Comparison of ENCODE assay signal across 9 cellular contexts in genomic region chr9:129567842-129568559, GRCh38. TPM values are rescaled to one million over a fixed set of nuclear protein-coding genes. Genes with fewer than 3 reads are reported as not detected.
DNase-seq lines count a peak whose midpoint lies in the region; ATAC-seq and TF ChIP-seq lines count a peak whose summit lies in the region.
"Had no signal": no experiment of that assay in that cellular context is flagged by ENCODE, and none has a peak within 500 bp of the region (broad histone marks: within the 10 kb centered on the region; RNA-seq: fewer than 3 reads in every experiment).

No MANE protein-coding gene starts in this region.

- peak overlapping the region; percentile 69 for H3K4me3 Mint-ChIP-seq in endodermal cell

- no peaks in the 10 kb centered on the region for H3K36me3 ChIP-seq in endodermal cell (ENCODE audit: control insufficient read depth, insufficient read depth, low read length)
- no peaks in the 10 kb centered on the region for H3K36me3 ChIP-seq in mucosa of rectum (ENCODE audit: control insufficient read depth in 2 of 2, insufficient read depth in 2 of 2, low read length in 2 of 2)

- H3K4me1 ChIP-seq in endodermal cell (ENCODE audit: control insufficient read depth, insufficient read depth, low read length) (peaks cover 6% of the 10 kb centered on the region), mucosa of rectum (ENCODE audit: control insufficient read depth in 2 of 2, insufficient read depth in 2 of 2, low read length in 2 of 2) (peaks cover 9 to 11% of the 10 kb centered on the region in 2 donors)

- H3K9me3 Mint-ChIP-seq in endodermal cell: peaks cover 3% of the 10 kb centered on the region

- H3K27ac ChIP-seq in endodermal cell (ENCODE audit: low read depth, low read length): peak overlapping the region; percentile 68
- H3K27ac ChIP-seq in mucosa of rectum (ENCODE audit: low read depth in 2 of 2, low read length in 2 of 2): peak overlapping the region in 1 of 2 donors; percentile 16

- TF ChIP-seq CTCF in endodermal cell (conservative IDR thresholded peaks at IDR 0.05): no peak

- H3K9ac ChIP-seq in endodermal cell (ENCODE audit: extremely low read depth, low read length, poor library complexity, severe bottlenecking) (peak overlapping the region; percentile 6), mucosa of rectum (ENCODE audit: low read depth in 1 of 2, low read length in 2 of 2) (peak overlapping the region in 1 of 2 donors; percentile 42)

- ATAC-seq in GM21786 (IDR thresholded peaks at IDR 0.05; ENCODE audit: unreplicated experiment) (no peak), GM21360 (IDR thresholded peaks at IDR 0.05; ENCODE audit: unreplicated experiment) (no peak)

- H3K9me3 ChIP-seq in endodermal cell (ENCODE audit: control insufficient read depth, low read length) (no peaks in the 10 kb centered on the region), mucosa of rectum (ENCODE audit: control insufficient read depth in 2 of 2, low read length in 2 of 2) (no peaks in the 10 kb centered on the region)

- WGBS in endodermal cell (ENCODE audit: insufficient coverage in 1 of 2, insufficient read length in 1 of 2), 2 experiments: 6 to 9% methylated on average over 10 to 27 of the region's 27 CpGs

- H3K4me3 ChIP-seq in endodermal cell (ENCODE audit: low read length) (peak overlapping the region; percentile 82), mucosa of rectum (ENCODE audit: low read length in 2 of 2) (peak overlapping the region; percentile 46 to 54)

- H3K27ac Mint-ChIP-seq in endodermal cell: peak overlapping the region; percentile 27

- DNase-seq in DMS153 treated with DMSO at 0.1 percent for 48 hours (lab: John Stamatoyannopoulos, UW; ENCODE audit: unreplicated experiment) (peak; percentile 21), DMS153 (lab: John Stamatoyannopoulos, UW) (no peak), RPMI7951 (ENCODE audit: low read depth) (peak; percentile 75), endodermal cell (peak; percentile 88), NOMO-1 treated with dmso at 0.1 percent for 144 hours (lab: John Stamatoyannopoulos, UW; ENCODE audit: unreplicated experiment) (no peak)

- no peaks in the 10 kb centered on the region for H3K36me3 Mint-ChIP-seq in endodermal cell (ENCODE audit: low read depth)

- peaks cover 16% of the 10 kb centered on the region for H3K4me1 Mint-ChIP-seq in endodermal cell

- H3K27me3 Mint-ChIP-seq in endodermal cell (ENCODE audit: insufficient read depth): peaks cover 7% of the 10 kb centered on the region

- H3K27me3 ChIP-seq in endodermal cell (ENCODE audit: control insufficient read depth, insufficient read depth, low read length, poor library complexity, severe bottlenecking): no peaks in the 10 kb centered on the region
- H3K27me3 ChIP-seq in mucosa of rectum (ENCODE audit: control insufficient read depth in 2 of 2, insufficient read depth in 2 of 2, low read length in 2 of 2): peaks cover 8 to 10% of the 10 kb centered on the region in 2 donors

RNA-seq across cellular contexts. Expression of gene C9orf50, which starts 52.9 kb away (rescaled TPM):
- total RNA-seq in RPMI7951 (2014; rRNA removed; shearing (Covaris generic)): not detected in 2 replicates
- not detected for total RNA-seq in endodermal cell
- polyA plus RNA-seq in endodermal cell (2013, experiment 1 of 2): not detected
- not detected for polyA plus RNA-seq in endodermal cell (2013, experiment 2 of 2)
- total RNA-seq: activated CD8-positive, alpha-beta memory T cell treated with anti-CD3 and anti-CD28 coated beads for 36 hours had no signal

RNA-seq across cellular contexts. Expression of gene NTMT1, which starts 58.0 kb away (rescaled TPM):
- total RNA-seq in RPMI7951 (2014; rRNA removed; shearing (Covaris generic)): 39.2 and 40.6 TPM in 2 replicates
- 10 to 100 TPM; 39.6 to 49.1 TPM for total RNA-seq in endodermal cell
- 40.4 TPM for polyA plus RNA-seq in endodermal cell (2013, experiment 1 of 2)
- polyA plus RNA-seq in endodermal cell (2013, experiment 2 of 2): 40.9 TPM

Comparison
In these comparisons a context has a peak if more than half of its experiments do, and no peak if none do; other contexts are left out.
1. DNase-seq: peak in DMS153 treated with DMSO at 0.1 percent for 48 hours (single experiment), RPMI7951 (single experiment) and endodermal cell (single experiment); none in DMS153 (single experiment) and NOMO-1 treated with dmso at 0.1 percent for 144 hours (single experiment).